ENCODE assay signal across 8 cellular contexts in the genomic region with DNA sequence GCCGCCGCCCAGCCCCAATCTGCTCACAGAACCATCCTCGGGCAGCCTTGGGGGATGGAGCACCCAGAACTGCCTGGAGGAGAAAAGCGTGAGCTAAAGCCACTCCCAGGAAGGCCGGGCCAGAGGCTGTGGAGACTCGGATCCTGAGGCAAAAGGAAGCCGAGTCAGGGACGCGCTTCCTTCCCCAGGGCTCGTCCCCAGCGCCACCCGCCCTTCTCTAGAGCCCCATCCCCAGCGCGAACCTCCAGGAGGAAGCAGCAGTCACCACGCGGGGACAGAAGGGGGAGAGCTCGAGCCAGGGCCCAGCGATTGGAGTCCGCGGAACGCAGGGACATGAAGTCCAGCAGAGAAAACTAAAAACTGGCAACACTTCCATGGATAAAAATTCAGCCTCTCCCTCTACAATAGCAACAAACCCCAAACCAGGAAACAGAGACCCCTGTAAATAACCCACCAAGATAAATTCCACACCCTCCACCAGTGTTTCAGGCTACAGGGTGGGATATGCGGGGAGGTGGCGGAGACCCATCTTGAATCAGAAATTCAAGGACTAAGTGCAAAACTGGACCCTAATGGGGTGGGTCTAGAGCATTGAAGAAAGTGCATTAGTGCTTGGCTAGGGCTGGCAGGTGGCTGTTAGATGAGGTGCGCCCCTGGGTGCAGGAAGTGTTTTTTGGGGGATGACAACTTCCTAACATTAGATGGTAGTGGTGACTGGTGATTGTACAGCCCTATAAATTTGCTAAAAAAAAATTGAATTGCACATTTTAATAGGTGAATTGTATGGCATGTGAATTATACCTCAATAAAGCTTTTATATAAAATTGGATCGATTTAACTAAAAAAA.
DNase-seq lines count a peak whose midpoint lies in the region; ATAC-seq and TF ChIP-seq lines count a peak whose summit lies in the region.

No MANE protein-coding gene starts in this region.

- ATAC-seq in stimulated activated memory B cell treated with anti-CD40 and anti-IgM and Interleukin-4, amounts not matched to agents 10 μg/mL and 1 μg/mL and 100 μg/mL, for 72 hours = no peak
- no peak for ATAC-seq in HG02840 (IDR thresholded peaks at IDR 0.05; ENCODE audit: low FRiP score, unreplicated experiment)

- CTCF ChIA-PET in SK-N-SH (lab: Yijun Ruan, JAX) = interaction anchor here (0.7 to 1.7 kb wide), 6 partner anchors 38 to 188 kb away, joined by 3 read pairs; no protein-coding TSS in a partner anchor

- peaks cover 15% of the 10 kb centered on the region for H3K36me3 Mint-ChIP-seq in stimulated activated memory B cell treated with anti-CD40 and anti-IgM and Interleukin-4, amounts not matched to agents 10 μg/mL and 1 μg/mL and 100 μg/mL, for 72 hours

- no peaks in the 10 kb centered on the region for H3K79me2 ChIP-seq in SK-N-SH (ENCODE audit: insufficient read depth)

- TF ChIP-seq CTCF in SK-N-SH (IDR thresholded peaks at IDR 0.05) = peak; percentile 21; the same call in 1 of the 2 replicates

- no peak overlapping the region for H3K4me2 ChIP-seq in SK-N-SH

- H3K4me3 ChIP-seq in SK-N-SH (ENCODE audit: low read depth in 2 of 2, low read length in 1 of 2) = no peak overlapping the region; a peak in 1 of 4 replicates

- TF ChIP-seq EP300 in SK-N-SH (IDR thresholded peaks at IDR 0.05; ENCODE audit: borderline replicate concordance in 1 of 2, low read depth in 1 of 2, low read length in 1 of 2) = no peak

- H3K27ac ChIP-seq in SK-N-SH (ENCODE audit: low read depth in 2 of 2, low read length in 1 of 2) = no peak overlapping the region

- H3K27me3 Mint-ChIP-seq in stimulated activated memory B cell treated with anti-CD40 and anti-IgM and Interleukin-4, amounts not matched to agents 10 μg/mL and 1 μg/mL and 100 μg/mL, for 72 hours = peaks cover 27% of the 10 kb centered on the region

- POLR2A ChIA-PET in SK-N-SH (lab: Yijun Ruan, JAX) = no interaction called here

- DNase-seq in stimulated activated CD4-positive, alpha-beta T cell treated with anti-CD3 and anti-CD28 coated beads, Interleukin-1b, Interleukin-23, amount 100 ng/mL, for 48 hours = peak; percentile 31
- DNase-seq in stimulated activated CD4-positive, alpha-beta T cell treated with anti-CD3 and anti-CD28 coated beads, Interleukin-2, amount 100 ng/mL, for 48 hours = no peak
- DNase-seq in SK-N-SH = peak; percentile 79
- peak; percentile 66 to 84 for DNase-seq in dermis microvascular lymphatic vessel endothelial cell (ENCODE audit: low read depth in 2 of 2)
- DNase-seq in left kidney (ENCODE audit: low read depth, low spot score) = peak; percentile 94
- DNase-seq in NCI-H2081 treated with DMSO at 0.1 percent for 48 hours (lab: John Stamatoyannopoulos, UW) = no peak

- no peaks in the 10 kb centered on the region for H3K36me3 ChIP-seq in SK-N-SH (replicated peaks in 1 of 2; ENCODE audit: control insufficient read depth in 1 of 2, insufficient read depth in 2 of 2, low read length in 1 of 2)

- no peak overlapping the region for H3K4me3 Mint-ChIP-seq in stimulated activated memory B cell treated with anti-CD40 and anti-IgM and Interleukin-4, amounts not matched to agents 10 μg/mL and 1 μg/mL and 100 μg/mL, for 72 hours

- H3F3A ChIP-seq in SK-N-SH (replicated peaks; ENCODE audit: insufficient read depth) = no peaks in the 10 kb centered on the region

- H3K9me3 Mint-ChIP-seq in stimulated activated memory B cell treated with anti-CD40 and anti-IgM and Interleukin-4, amounts not matched to agents 10 μg/mL and 1 μg/mL and 100 μg/mL, for 72 hours = no peaks in the 10 kb centered on the region

- H3K4me1 Mint-ChIP-seq in stimulated activated memory B cell treated with anti-CD40 and anti-IgM and Interleukin-4, amounts not matched to agents 10 μg/mL and 1 μg/mL and 100 μg/mL, for 72 hours = peaks cover 28% of the 10 kb centered on the region

- peaks cover 0 to 4% of the 10 kb centered on the region in 2 experiments; a peak in 1 of 4 replicates for H3K4me1 ChIP-seq in SK-N-SH (ENCODE audit: control insufficient read depth in 1 of 2, insufficient read depth in 2 of 2, low read depth in 1 of 2, low read length in 1 of 2)

- no peaks in the 10 kb centered on the region for H3K9me3 ChIP-seq in SK-N-SH

- H3K27ac Mint-ChIP-seq in stimulated activated memory B cell treated with anti-CD40 and anti-IgM and Interleukin-4, amounts not matched to agents 10 μg/mL and 1 μg/mL and 100 μg/mL, for 72 hours = peak overlapping the region; percentile 27

- no peak overlapping the region for H2AFZ ChIP-seq in SK-N-SH (ENCODE audit: low read depth)

- no peaks in the 10 kb centered on the region for H4K20me1 ChIP-seq in SK-N-SH (ENCODE audit: insufficient read depth)

- WGBS in SK-N-SH (ENCODE audit: low lambda C conversion rate) = 61% methylated on average over 25 of the region's 25 CpGs

- H3K9me2 ChIP-seq in SK-N-SH = no peaks in the 10 kb centered on the region

- H3K9ac ChIP-seq in SK-N-SH = no peak overlapping the region

- peak; percentile 56 for TF ChIP-seq RAD21 in SK-N-SH (IDR thresholded peaks at IDR 0.05; ENCODE audit: low read length)

- no peaks in the 10 kb centered on the region for H3K27me3 ChIP-seq in SK-N-SH (ENCODE audit: insufficient read depth)

TF ChIP-seq in SK-N-SH, 30 proteins besides CTCF, POLR2A, EP300 and RAD21:
- no peak for TF ChIP-seq TAF1 (IDR thresholded peaks at IDR 0.05; ENCODE audit: borderline replicate concordance, low read depth, low read length)
- peak; percentile 32; the same call in 1 of the 2 replicates for TF ChIP-seq SMC3 (IDR thresholded peaks at IDR 0.05; ENCODE audit: low read depth, low read length)
- TF ChIP-seq FOSL2 (IDR thresholded peaks at IDR 0.05; ENCODE audit: borderline replicate concordance, low read depth) = no peak
- no peak for TF ChIP-seq EZH2phosphoT487 (IDR thresholded peaks at IDR 0.05; ENCODE audit: borderline replicate concordance, low read depth)
- no peak for TF ChIP-seq MEF2A (IDR thresholded peaks at IDR 0.05; ENCODE audit: borderline replicate concordance, low read depth)
- no peak for TF ChIP-seq PBX3 (IDR thresholded peaks at IDR 0.05)
- no peak for TF ChIP-seq GATA2 (CRISPR knock-in tag; IDR thresholded peaks at IDR 0.05)
- TF ChIP-seq RCOR1 (IDR thresholded peaks at IDR 0.05; ENCODE audit: low read length) = no peak
TF ChIP-seq in SK-N-SH: peak in this region for 1.

Comparison
In these comparisons a context has a peak if more than half of its experiments do, and no peak if none do; other contexts are left out.
1. DNase-seq: peak in stimulated activated CD4-positive, alpha-beta T cell treated with anti-CD3 and anti-CD28 coated beads, Interleukin-1b, Interleukin-23, amount 100 ng/mL, for 48 hours (single experiment), SK-N-SH (single experiment), dermis microvascular lymphatic vessel endothelial cell (2 of 2) and left kidney (single experiment); none in stimulated activated CD4-positive, alpha-beta T cell treated with anti-CD3 and anti-CD28 coated beads, Interleukin-2, amount 100 ng/mL, for 48 hours (0 of 2) and NCI-H2081 treated with DMSO at 0.1 percent for 48 hours (single experiment).